Comparison of ENCODE assay signal across 1 cellular context in the genomic region with DNA sequence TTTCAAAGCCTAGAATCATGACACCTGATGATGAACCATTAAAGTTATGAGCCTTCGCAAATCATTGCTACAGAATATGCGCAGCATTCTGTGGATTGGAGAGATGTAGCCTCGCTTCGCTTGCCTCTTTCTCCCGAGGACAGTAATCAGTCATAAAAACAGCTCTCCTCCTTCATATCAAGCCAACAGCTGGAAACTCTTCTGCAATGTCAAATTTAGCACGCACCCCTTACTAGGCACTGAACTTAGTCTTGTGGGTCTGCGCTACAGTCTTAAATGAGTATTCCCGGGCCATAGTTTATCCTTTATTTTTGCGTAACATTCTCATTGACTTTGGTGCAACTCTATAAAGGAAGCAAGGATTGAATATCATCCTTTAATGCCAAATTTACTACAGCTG.
TF ChIP-seq lines count a peak whose summit lies in the region.

No MANE protein-coding gene starts in this region.

TF ChIP-seq in WTC11, 78 proteins besides CTCF, POLR2A, EP300 and RAD21 (continued from another document):
- TF ChIP-seq, protein P1, sequence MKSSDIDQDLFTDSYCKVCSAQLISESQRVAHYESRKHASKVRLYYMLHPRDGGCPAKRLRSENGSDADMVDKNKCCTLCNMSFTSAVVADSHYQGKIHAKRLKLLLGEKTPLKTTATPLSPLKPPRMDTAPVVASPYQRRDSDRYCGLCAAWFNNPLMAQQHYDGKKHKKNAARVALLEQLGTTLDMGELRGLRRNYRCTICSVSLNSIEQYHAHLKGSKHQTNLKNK (CRISPR knock-in tag; IDR thresholded peaks at IDR 0.05) = no peak
- TF ChIP-seq CBFB (CRISPR knock-in tag; IDR thresholded peaks at IDR 0.05; ENCODE audit: low read depth) (no peak), NR1H2 (CRISPR knock-in tag; IDR thresholded peaks at IDR 0.05) (no peak), NFYB (CRISPR knock-in tag; conservative IDR thresholded peaks at IDR 0.05; ENCODE audit: low read depth) (no peak), TP53 (CRISPR knock-in tag; IDR thresholded peaks at IDR 0.05) (no peak), JUN (CRISPR knock-in tag; IDR thresholded peaks at IDR 0.05) (no peak), SMAD3 (CRISPR knock-in tag; IDR thresholded peaks at IDR 0.05; ENCODE audit: borderline replicate concordance) (no peak), ETV6 (CRISPR knock-in tag; IDR thresholded peaks at IDR 0.05) (no peak), ZNF263 (CRISPR knock-in tag; IDR thresholded peaks at IDR 0.05; ENCODE audit: low read depth) (no peak), IRF2 (CRISPR knock-in tag; IDR thresholded peaks at IDR 0.05; ENCODE audit: borderline replicate concordance, low read depth) (no peak), ZNF396 (CRISPR knock-in tag; IDR thresholded peaks at IDR 0.05; ENCODE audit: borderline replicate concordance) (no peak)
- TF ChIP-seq, protein P2, sequence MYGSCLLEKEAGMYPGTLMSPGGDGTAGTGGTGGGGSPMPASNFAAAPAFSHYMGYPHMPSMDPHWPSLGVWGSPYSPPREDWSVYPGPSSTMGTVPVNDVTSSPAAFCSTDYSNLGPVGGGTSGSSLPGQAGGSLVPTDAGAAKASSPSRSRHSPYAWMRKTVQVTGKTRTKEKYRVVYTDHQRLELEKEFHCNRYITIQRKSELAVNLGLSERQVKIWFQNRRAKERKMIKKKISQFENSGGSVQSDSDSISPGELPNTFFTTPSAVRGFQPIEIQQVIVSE (CRISPR knock-in tag; IDR thresholded peaks at IDR 0.05; ENCODE audit: borderline replicate concordance) = no peak
- TF ChIP-seq, protein P3, sequence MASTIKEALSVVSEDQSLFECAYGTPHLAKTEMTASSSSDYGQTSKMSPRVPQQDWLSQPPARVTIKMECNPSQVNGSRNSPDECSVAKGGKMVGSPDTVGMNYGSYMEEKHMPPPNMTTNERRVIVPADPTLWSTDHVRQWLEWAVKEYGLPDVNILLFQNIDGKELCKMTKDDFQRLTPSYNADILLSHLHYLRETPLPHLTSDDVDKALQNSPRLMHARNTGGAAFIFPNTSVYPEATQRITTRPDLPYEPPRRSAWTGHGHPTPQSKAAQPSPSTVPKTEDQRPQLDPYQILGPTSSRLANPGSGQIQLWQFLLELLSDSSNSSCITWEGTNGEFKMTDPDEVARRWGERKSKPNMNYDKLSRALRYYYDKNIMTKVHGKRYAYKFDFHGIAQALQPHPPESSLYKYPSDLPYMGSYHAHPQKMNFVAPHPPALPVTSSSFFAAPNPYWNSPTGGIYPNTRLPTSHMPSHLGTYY (CRISPR knock-in tag; IDR thresholded peaks at IDR 0.05) = no peak
- TF ChIP-seq, protein P4, sequence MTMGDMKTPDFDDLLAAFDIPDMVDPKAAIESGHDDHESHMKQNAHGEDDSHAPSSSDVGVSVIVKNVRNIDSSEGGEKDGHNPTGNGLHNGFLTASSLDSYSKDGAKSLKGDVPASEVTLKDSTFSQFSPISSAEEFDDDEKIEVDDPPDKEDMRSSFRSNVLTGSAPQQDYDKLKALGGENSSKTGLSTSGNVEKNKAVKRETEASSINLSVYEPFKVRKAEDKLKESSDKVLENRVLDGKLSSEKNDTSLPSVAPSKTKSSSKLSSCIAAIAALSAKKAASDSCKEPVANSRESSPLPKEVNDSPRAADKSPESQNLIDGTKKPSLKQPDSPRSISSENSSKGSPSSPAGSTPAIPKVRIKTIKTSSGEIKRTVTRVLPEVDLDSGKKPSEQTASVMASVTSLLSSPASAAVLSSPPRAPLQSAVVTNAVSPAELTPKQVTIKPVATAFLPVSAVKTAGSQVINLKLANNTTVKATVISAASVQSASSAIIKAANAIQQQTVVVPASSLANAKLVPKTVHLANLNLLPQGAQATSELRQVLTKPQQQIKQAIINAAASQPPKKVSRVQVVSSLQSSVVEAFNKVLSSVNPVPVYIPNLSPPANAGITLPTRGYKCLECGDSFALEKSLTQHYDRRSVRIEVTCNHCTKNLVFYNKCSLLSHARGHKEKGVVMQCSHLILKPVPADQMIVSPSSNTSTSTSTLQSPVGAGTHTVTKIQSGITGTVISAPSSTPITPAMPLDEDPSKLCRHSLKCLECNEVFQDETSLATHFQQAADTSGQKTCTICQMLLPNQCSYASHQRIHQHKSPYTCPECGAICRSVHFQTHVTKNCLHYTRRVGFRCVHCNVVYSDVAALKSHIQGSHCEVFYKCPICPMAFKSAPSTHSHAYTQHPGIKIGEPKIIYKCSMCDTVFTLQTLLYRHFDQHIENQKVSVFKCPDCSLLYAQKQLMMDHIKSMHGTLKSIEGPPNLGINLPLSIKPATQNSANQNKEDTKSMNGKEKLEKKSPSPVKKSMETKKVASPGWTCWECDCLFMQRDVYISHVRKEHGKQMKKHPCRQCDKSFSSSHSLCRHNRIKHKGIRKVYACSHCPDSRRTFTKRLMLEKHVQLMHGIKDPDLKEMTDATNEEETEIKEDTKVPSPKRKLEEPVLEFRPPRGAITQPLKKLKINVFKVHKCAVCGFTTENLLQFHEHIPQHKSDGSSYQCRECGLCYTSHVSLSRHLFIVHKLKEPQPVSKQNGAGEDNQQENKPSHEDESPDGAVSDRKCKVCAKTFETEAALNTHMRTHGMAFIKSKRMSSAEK (CRISPR knock-in tag; IDR thresholded peaks at IDR 0.05; ENCODE audit: borderline replicate concordance) = no peak
- TF ChIP-seq, protein P5, sequence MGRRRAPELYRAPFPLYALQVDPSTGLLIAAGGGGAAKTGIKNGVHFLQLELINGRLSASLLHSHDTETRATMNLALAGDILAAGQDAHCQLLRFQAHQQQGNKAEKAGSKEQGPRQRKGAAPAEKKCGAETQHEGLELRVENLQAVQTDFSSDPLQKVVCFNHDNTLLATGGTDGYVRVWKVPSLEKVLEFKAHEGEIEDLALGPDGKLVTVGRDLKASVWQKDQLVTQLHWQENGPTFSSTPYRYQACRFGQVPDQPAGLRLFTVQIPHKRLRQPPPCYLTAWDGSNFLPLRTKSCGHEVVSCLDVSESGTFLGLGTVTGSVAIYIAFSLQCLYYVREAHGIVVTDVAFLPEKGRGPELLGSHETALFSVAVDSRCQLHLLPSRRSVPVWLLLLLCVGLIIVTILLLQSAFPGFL (CRISPR knock-in tag; IDR thresholded peaks at IDR 0.05; ENCODE audit: borderline replicate concordance) = no peak
TF ChIP-seq in WTC11: peak in this region for 0.
